22 cellular contexts compared by ENCODE assay signal in the genomic region with DNA sequence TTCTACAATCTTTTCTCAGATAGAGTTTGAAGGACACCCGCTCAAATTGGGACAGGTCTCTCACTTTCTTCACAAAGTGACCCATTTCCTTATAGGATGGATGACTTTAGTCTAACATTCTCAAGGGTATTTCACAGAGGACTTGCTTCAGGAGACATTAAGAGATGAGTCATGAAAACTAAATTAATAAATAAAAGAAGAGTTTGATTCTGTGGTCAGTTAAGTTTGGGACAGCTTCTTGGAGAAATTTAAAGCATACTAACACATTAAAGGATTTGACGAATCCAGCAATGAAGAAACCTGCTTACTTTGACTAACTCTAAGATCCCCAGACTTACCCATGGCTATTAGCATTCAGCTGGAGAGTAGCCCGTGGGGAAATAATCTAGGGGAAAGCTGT.
"Had no signal": no experiment of that assay in that cellular context is flagged by ENCODE, and none has a peak within 500 bp of the region (broad histone marks: within the 10 kb centered on the region; RNA-seq: fewer than 3 reads in every experiment).

No MANE protein-coding gene starts in this region.

- H3K9me3 Mint-ChIP-seq: mesothelial cell of epicardium; stimulated activated naive CD8-positive, alpha-beta T cell treated with anti-CD3 and anti-CD28 coated beads, Interleukin-15, Interleukin-2, amounts not matched to agents 100 ng/mL and 50 ng/mL, for 24 hours had no signal

- H3K36me3 ChIP-seq: ascending aorta, breast epithelium, suprapubic skin, transverse colon had no signal

- H3K4me1 ChIP-seq: ascending aorta, transverse colon had no signal

- H3K4me3 Mint-ChIP-seq: activated T-cell treated with anti-CD3 and anti-CD28 coated beads, Interleukin-2, amount 50 U/mL, for 4 hours; immature natural killer cell; mesothelial cell of epicardium; stimulated activated naive CD8-positive, alpha-beta T cell treated with anti-CD3 and anti-CD28 coated beads, Interleukin-15, Interleukin-2, amounts not matched to agents 100 ng/mL and 50 ng/mL, for 24 hours; T-helper 17 cell had no signal

- ATAC-seq: activated T-cell treated with anti-CD3 and anti-CD28 coated beads, Interleukin-2, amount 50 U/mL, for 4 hours; left colon; T-helper 17 cell had no signal

- FAIRE-seq: frontal cortex had no signal

- H3K4me3 ChIP-seq: ascending aorta, breast epithelium, coronary artery, lung, suprapubic skin, transverse colon had no signal

- H3K4me1 Mint-ChIP-seq: immature natural killer cell, T-helper 17 cell had no signal

- DNase-seq: activated CD4-positive, alpha-beta T cell treated with anti-CD3 and anti-CD28 coated beads, Interleukin-2, amount 50 U/mL, for 1 hour; activated CD4-positive, CD25-positive, alpha-beta regulatory T cell treated with anti-CD3 and anti-CD28 coated beads, Interleukin-2, amount 50 U/mL, for 72 hours; activated CD8-positive, alpha-beta memory T cell treated with anti-CD3 and anti-CD28 coated beads, Interleukin-2, amount 50 U/mL, for 4 hours; activated naive CD4-positive, alpha-beta T cell treated with anti-CD3 and anti-CD28 coated beads, Interleukin-2, amount 50 U/mL, for 16 hours; activated T-cell treated with anti-CD3 and anti-CD28 coated beads, Interleukin-2, amount 50 U/mL, for 4 hours; head of caudate nucleus; immature natural killer cell; left colon; nephron progenitor cell; nucleus accumbens; retina; T-helper 17 cell; transverse colon had no signal

- H3K27me3 ChIP-seq: ascending aorta, breast epithelium, suprapubic skin, transverse colon had no signal

- H3K27ac Mint-ChIP-seq: immature natural killer cell; stimulated activated naive CD8-positive, alpha-beta T cell treated with anti-CD3 and anti-CD28 coated beads, Interleukin-15, Interleukin-2, amounts not matched to agents 100 ng/mL and 50 ng/mL, for 24 hours; T-helper 17 cell had no signal

- H3K27ac ChIP-seq: ascending aorta, coronary artery, suprapubic skin, transverse colon, VCaP had no signal

- H3K9me3 ChIP-seq: ascending aorta, breast epithelium, suprapubic skin, transverse colon had no signal

- H3K36me3 Mint-ChIP-seq: immature natural killer cell, mesothelial cell of epicardium had no signal
